8 cellular contexts compared by ENCODE assay signal in genomic region chr9:123562844-123563346, GRCh38.
DNase-seq lines count a peak whose midpoint lies in the region; TF ChIP-seq lines count a peak whose summit lies in the region.

No MANE protein-coding gene starts in this region.

- H3K27ac Mint-ChIP-seq in activated naive CD4-positive, alpha-beta T cell treated with anti-CD3 and anti-CD28 coated beads, Interleukin-2, amount 10 ng/mL, durations not matched to agents 7 days and 5 days, result peak overlapping the region; percentile 64

- no peak for TF ChIP-seq CTCF in NB4 (IDR thresholded peaks at IDR 0.05; ENCODE audit: low read depth, low read length)

- H3K4me3 ChIP-seq in NB4 (ENCODE audit: low read depth, low read length), result no peak overlapping the region

- no peaks in the 10 kb centered on the region for H3K27me3 Mint-ChIP-seq in activated naive CD4-positive, alpha-beta T cell treated with anti-CD3 and anti-CD28 coated beads, Interleukin-2, amount 10 ng/mL, durations not matched to agents 7 days and 5 days

- no peak for DNase-seq in activated naive CD4-positive, alpha-beta T cell treated with anti-CD3 and anti-CD28 coated beads, Interleukin-2, amount 10 ng/mL, durations not matched to agents 7 days and 5 days
- no peak for DNase-seq in activated naive CD4-positive, alpha-beta T cell (lab: John Stamatoyannopoulos, UW)
- DNase-seq in NB4 (ENCODE audit: low read depth) (peak; percentile 72), fibroblast of peridontal ligament (ENCODE audit: extremely low read depth) (peak; percentile 96), stromal cell of bone marrow (ENCODE audit: low read depth) (peak; percentile 89), D341Med (ENCODE audit: low spot score) (no peak), DMS 273 (lab: John Stamatoyannopoulos, UW; ENCODE audit: unreplicated experiment) (no peak), cortex of kidney (lab: John Stamatoyannopoulos, UW) (no peak)

- H3K9me3 Mint-ChIP-seq in activated naive CD4-positive, alpha-beta T cell treated with anti-CD3 and anti-CD28 coated beads, Interleukin-2, amount 10 ng/mL, durations not matched to agents 7 days and 5 days, result peaks cover 2% of the 10 kb centered on the region

- peaks cover 2% of the 10 kb centered on the region for H3K36me3 Mint-ChIP-seq in activated naive CD4-positive, alpha-beta T cell treated with anti-CD3 and anti-CD28 coated beads, Interleukin-2, amount 10 ng/mL, durations not matched to agents 7 days and 5 days

- TF ChIP-seq POLR2A in NB4 (IDR thresholded peaks at IDR 0.05; ENCODE audit: extremely low read depth, insufficient read length), result no peak

- peaks cover 17% of the 10 kb centered on the region for H3K4me1 Mint-ChIP-seq in activated naive CD4-positive, alpha-beta T cell treated with anti-CD3 and anti-CD28 coated beads, Interleukin-2, amount 10 ng/mL, durations not matched to agents 7 days and 5 days

- CTCF ChIA-PET in activated naive CD4-positive, alpha-beta T cell treated with anti-CD3 and anti-CD28 coated beads, Interleukin-2, amount 10 ng/mL, durations not matched to agents 7 days and 5 days (lab: Charles Lee), result no interaction called here

- H3K4me3 Mint-ChIP-seq in activated naive CD4-positive, alpha-beta T cell treated with anti-CD3 and anti-CD28 coated beads, Interleukin-2, amount 10 ng/mL, durations not matched to agents 7 days and 5 days, result no peak overlapping the region

Comparison
In these comparisons a context has a peak if more than half of its experiments do, and no peak if none do; other contexts are left out.
1. DNase-seq: peak in NB4 (single experiment), fibroblast of peridontal ligament (single experiment) and stromal cell of bone marrow (single experiment); none in activated naive CD4-positive, alpha-beta T cell treated with anti-CD3 and anti-CD28 coated beads, Interleukin-2, amount 10 ng/mL, durations not matched to agents 7 days and 5 days (single experiment), activated naive CD4-positive, alpha-beta T cell (0 of 4), D341Med (single experiment), DMS 273 (single experiment) and cortex of kidney (single experiment).